In genomic region chr19:10194500-10195198, GRCh38 we compare ENCODE assay signal across 8 cellular contexts. TPM values are rescaled to one million over a fixed set of nuclear protein-coding genes. Genes with fewer than 3 reads are reported as not detected.
A peak's percentile ranks its signal among the peaks of the same experiment; 100 is the strongest.
DNase-seq lines count a peak whose midpoint lies in the region; ATAC-seq and TF ChIP-seq lines count a peak whose summit lies in the region.

Gene DNMT1 (minus strand): TSS chr19:10194953. CDS start chr19:10194899, 54 bp downstream.

- peak within 1 kb of the TSS; percentile 80 for H3K27ac ChIP-seq in CD4-positive, alpha-beta T cell (ENCODE audit: low read depth, low read length)
- H3K27ac ChIP-seq in lung (ENCODE audit: low read depth in 1 of 2, low read length in 1 of 2) = peak within 1 kb of the TSS; percentile 63 to 84

- no peak for TF ChIP-seq CTCF in CD4-positive, alpha-beta T cell (IDR thresholded peaks at IDR 0.05)
- TF ChIP-seq CTCF in lung (IDR thresholded peaks at IDR 0.05; ENCODE audit: control extremely low read depth, extremely low read depth) = no peak

- no peaks in the 10 kb centered on the region for H3K9me3 ChIP-seq in CD4-positive, alpha-beta T cell (ENCODE audit: control insufficient read depth, low read length)
- H3K9me3 ChIP-seq in lung (ENCODE audit: control insufficient read depth in 2 of 2, insufficient read depth in 1 of 2, low read length in 1 of 2) = no peaks in the 10 kb centered on the region

- H3K4me3 Mint-ChIP-seq in CD4-positive, alpha-beta T cell = peak within 1 kb of the TSS; percentile 98

- peak; percentile 86 to 96 (median 95) for DNase-seq in CD4-positive, alpha-beta T cell
- DNase-seq in HS-5 (ENCODE audit: low read depth) (peak; percentile 89), NK-92 (lab: John Stamatoyannopoulos, UW; ENCODE audit: unreplicated experiment) (peak; percentile 59), lung (ENCODE audit: low spot score) (peak; percentile 97)
- peak; percentile 86 to 93 for DNase-seq in activated CD8-positive, alpha-beta memory T cell treated with anti-CD3 and anti-CD28 coated beads for 1 hour (ENCODE audit: extremely low read depth in 1 of 2, low read depth in 1 of 2)
- peak; percentile 87 for DNase-seq in effector CD4-positive, alpha-beta T cell
- peak; percentile 97 to 99 (median 97) for DNase-seq in stimulated activated CD4-positive, alpha-beta T cell treated with anti-CD3 and anti-CD28 coated beads, TNF-alpha, amount 100 ng/mL, for 24 hours (ENCODE audit: low read depth in 3 of 3)

- H3K4me3 ChIP-seq in lung = peak within 1 kb of the TSS; percentile 70

- WGBS in lung, 2 donors = 0% methylated on average over 60 to 71 of the region's 71 CpGs

- no peaks in the 10 kb centered on the region for H3K36me3 ChIP-seq in lung (ENCODE audit: control insufficient read depth in 2 of 2, insufficient read depth in 2 of 2, low read length in 2 of 2)

- CTCF ChIA-PET in CD4-positive, alpha-beta T cell (lab: Charles Lee) = interaction anchor here (1.1 to 1.3 kb wide), 2 partner anchors 34 to 55 kb away, joined by 4 to 7 read pairs; no protein-coding TSS in a partner anchor

- H3K27me3 ChIP-seq in CD4-positive, alpha-beta T cell (ENCODE audit: control insufficient read depth, insufficient read depth, low read length) = no peaks in the 10 kb centered on the region
- H3K27me3 ChIP-seq in lung (ENCODE audit: control insufficient read depth, insufficient read depth) = no peaks in the 10 kb centered on the region

- H3K27me3 Mint-ChIP-seq in CD4-positive, alpha-beta T cell = no peaks in the 10 kb centered on the region

- H3K27ac Mint-ChIP-seq in CD4-positive, alpha-beta T cell = peak within 1 kb of the TSS; percentile 88

- H3K4me1 ChIP-seq in lung (ENCODE audit: control insufficient read depth in 2 of 2, insufficient read depth in 2 of 2, low read length in 2 of 2) = peaks cover 2 to 8% of the 10 kb centered on the region in 2 donors

- POLR2A ChIA-PET in CD4-positive, alpha-beta T cell (lab: Charles Lee) = interaction anchor here (0.6 to 2.1 kb wide), 5 partner anchors 12 to 1973 kb away, joined by 3 to 16 read pairs (median 7); no protein-coding TSS in a partner anchor

- peak; percentile 93 for ATAC-seq in CD4-positive, alpha-beta T cell (ENCODE audit: poor library complexity)
- ATAC-seq in GM19452 (IDR thresholded peaks at IDR 0.05; ENCODE audit: unreplicated experiment) (peak; percentile 78), lung (ENCODE audit: insufficient read depth, low FRiP score) (peak; percentile 95)

- peaks cover 14% of the 10 kb centered on the region for H3K36me3 Mint-ChIP-seq in CD4-positive, alpha-beta T cell (ENCODE audit: low read depth)

- peaks cover 32% of the 10 kb centered on the region for H3K4me1 Mint-ChIP-seq in CD4-positive, alpha-beta T cell (ENCODE audit: low read depth)

- intact Hi-C loops in CD4-positive, alpha-beta T cell (cut with DNase I, micrococcal nuclease) = loop anchor here (2.0 to 5.0 kb wide), 5 partner anchors 38 to 138 kb away; partner anchors contain the start of genes S1PR2 (in 2 of the 2), PPAN (in 1 of the 2) and RAVER1 (in 1 of the 2)

- H3K9me3 Mint-ChIP-seq in CD4-positive, alpha-beta T cell = no peaks in the 10 kb centered on the region

RNA-seq across cellular contexts. Expression of gene DNMT1, which starts in this region (rescaled TPM):
- total RNA-seq in CD4-positive, alpha-beta T cell = 100 to 1,000 TPM; 159 to 160 TPM
- 10 to 100 TPM; 44.0 to 85.7 TPM for total RNA-seq in lung
- 10 to 100 TPM; 32.8 to 46.5 TPM for polyA plus RNA-seq in lung

Comparison
In these comparisons a context has a peak if more than half of its experiments do, and no peak if none do; other contexts are left out.
1. Peak in every context shown above with its lines: DNase-seq, ATAC-seq, H3K4me3 ChIP-seq and H3K27ac ChIP-seq.